ENCODE assay signal across 8 cellular contexts in genomic region chr1:32337855-32338636, GRCh38. TPM values are rescaled to one million over a fixed set of nuclear protein-coding genes. Genes with fewer than 3 reads are reported as not detected.
DNase-seq lines count a peak whose midpoint lies in the region; ATAC-seq lines count a peak whose summit lies in the region.

No MANE protein-coding gene starts in this region.

- intact Hi-C loops in left cardiac atrium (cut with DNase I) = no loop called here

- H3K4me3 Mint-ChIP-seq in T-cell = peak overlapping the region in 1 of 3 donors; percentile 68

- CTCF ChIA-PET in T-cell (lab: Charles Lee) = no interaction called here

- H3K27ac Mint-ChIP-seq in T-cell = peak overlapping the region; percentile 33 to 44

- in situ Hi-C loops in ACHN (cut with HindIII; ENCODE audit: low pct_ligation_motif_present, low pct_unique_long_range_greater_than_20kb, low sequenced_read_pairs) = no loop called here

- no peaks in the 10 kb centered on the region for H3K9me3 Mint-ChIP-seq in T-cell

- H3K4me1 Mint-ChIP-seq in T-cell = peaks cover 35 to 46% (median 38%) of the 10 kb centered on the region in 3 donors

- POLR2A ChIA-PET in T-cell (lab: Charles Lee) = interaction anchor here (0.6 to 0.8 kb wide), 2 partner anchors 38 to 56 kb away, joined by 3 to 5 read pairs; partner anchors contain the start of gene BSDC1 (in 1 of the 2)

- no peaks in the 10 kb centered on the region for H3K27me3 Mint-ChIP-seq in T-cell

- peaks cover 3% of the 10 kb centered on the region for H3K36me3 Mint-ChIP-seq in T-cell

- no peak for ATAC-seq in T-cell (replicated peaks in 1 of 4)
- ATAC-seq in left cardiac atrium = peak in 1 of 2 donors; percentile 44
- peak; percentile 15 for ATAC-seq in stimulated activated naive CD8-positive, alpha-beta T cell treated with anti-CD3 and anti-CD28 coated beads, Interleukin-15, Interleukin-2, amounts not matched to agents 100 U/mL and 50 U/mL, for 24 hours

- DNase-seq in NCI-H146 (lab: John Stamatoyannopoulos, UW) (peak; percentile 36), NCI-H146 treated with DMSO at 0.1 percent for 48 hours (lab: John Stamatoyannopoulos, UW; ENCODE audit: unreplicated experiment) (no peak), T-cell (peak in 6 of 34 experiments; percentile 16 to 52 (median 24)), left cardiac atrium (peak; percentile 58), ACHN (no peak), ureter (ENCODE audit: low spot score) (no peak), HCEC 1CT (no peak)
- peak; percentile 40 for DNase-seq in stimulated activated naive CD8-positive, alpha-beta T cell treated with anti-CD3 and anti-CD28 coated beads, Interleukin-15, Interleukin-2, amounts not matched to agents 100 U/mL and 50 U/mL, for 24 hours

RNA-seq across cellular contexts. Expression of gene MARCKSL1, which starts 2.0 kb away (rescaled TPM):
- 10 to 100 TPM; 28.1 to 46.5 (median 41.4) TPM for total RNA-seq in T-cell
- 10 to 100 TPM; 34.5 to 53.9 TPM for total RNA-seq in left cardiac atrium
- 117 TPM for total RNA-seq in ureter

RNA-seq across cellular contexts. Expression of gene FAM229A, which starts 24.2 kb away (rescaled TPM):
- 10 to 100 TPM; 27.0 to 43.0 (median 32.0) TPM for total RNA-seq in T-cell
- total RNA-seq in left cardiac atrium = 1 to 10 TPM; 1.8 to 2.6 TPM
- total RNA-seq in ureter = 5.5 TPM

RNA-seq across cellular contexts. Expression of gene TSSK3, which starts 24.3 kb away (rescaled TPM):
- total RNA-seq in T-cell (1 to 10 TPM in 3 of 5 donors, under 1 TPM in 1, not detected in 1; 0.65 to 4.3 (median 2.3) TPM), left cardiac atrium (under 1 TPM; 0.44 to 0.79 TPM), ureter (4.2 TPM)

RNA-seq across cellular contexts. Expression of gene HDAC1, which starts 46.2 kb away (rescaled TPM):
- total RNA-seq in T-cell (100 to 1,000 TPM; 117 to 153 (median 142) TPM), left cardiac atrium (10 to 100 TPM; 34.8 to 34.9 TPM), ureter (113 TPM)

RNA-seq across cellular contexts. Expression of gene BSDC1, which starts 56.2 kb away (rescaled TPM):
- total RNA-seq in T-cell (100 to 1,000 TPM in 3 of 5 donors, 10 to 100 TPM in 2; 93.4 to 190 (median 105) TPM), left cardiac atrium (10 to 100 TPM; 42.2 to 43.8 TPM), ureter (59.6 TPM)

Comparison
In these comparisons a context has a peak if more than half of its experiments do, and no peak if none do; other contexts are left out.
1. DNase-seq: peak in NCI-H146 (single experiment), left cardiac atrium (single experiment) and stimulated activated naive CD8-positive, alpha-beta T cell treated with anti-CD3 and anti-CD28 coated beads, Interleukin-15, Interleukin-2, amounts not matched to agents 100 U/mL and 50 U/mL, for 24 hours (single experiment); none in NCI-H146 treated with DMSO at 0.1 percent for 48 hours (single experiment), ACHN (single experiment), ureter (single experiment) and HCEC 1CT (single experiment).